ENCODE assay signal across 8 cellular contexts in genomic region chr5:145347026-145347616, GRCh38.
A peak's percentile ranks its signal among the peaks of the same experiment; 100 is the strongest.
DNase-seq lines count a peak whose midpoint lies in the region; ATAC-seq, FAIRE-seq and TF ChIP-seq lines count a peak whose summit lies in the region.

No MANE protein-coding gene starts in this region.

- FAIRE-seq in H54 (lab: Jason Lieb, UNC) = peak; percentile 97

- H3K27ac ChIP-seq in DOHH2 (ENCODE audit: low read depth, low read length) (no peak overlapping the region), OCI-LY7 (ENCODE audit: low read depth, low read length, poor library complexity, severe bottlenecking) (no peak overlapping the region), thoracic aorta (no peak overlapping the region)

- BruUV-seq in OCI-LY7 (replicated peaks; lab: Mats Ljungman, UMichigan) = no TSS peak

- H3K9me3 ChIP-seq in DOHH2 (ENCODE audit: control insufficient read depth, insufficient read depth, low read length) (no peaks in the 10 kb centered on the region), OCI-LY7 (ENCODE audit: low read length) (no peaks in the 10 kb centered on the region), thoracic aorta (no peaks in the 10 kb centered on the region)

- H3K79me2 ChIP-seq in DOHH2 (ENCODE audit: control insufficient read depth, low read length) (no peaks in the 10 kb centered on the region), OCI-LY7 (ENCODE audit: insufficient read depth, low read depth, low read length) (no peaks in the 10 kb centered on the region)

- H3K36me3 ChIP-seq in DOHH2 (ENCODE audit: control insufficient read depth, low read length) (no peaks in the 10 kb centered on the region), OCI-LY7 (ENCODE audit: insufficient read depth, low read length) (no peaks in the 10 kb centered on the region), thoracic aorta (no peaks in the 10 kb centered on the region)

- no peaks in the 10 kb centered on the region for H3K27me3 ChIP-seq in DOHH2 (ENCODE audit: control insufficient read depth, low read length)
- H3K27me3 ChIP-seq in thoracic aorta (replicated peaks; ENCODE audit: insufficient read depth) = no peaks in the 10 kb centered on the region

- H3K4me1 ChIP-seq in DOHH2 (ENCODE audit: control insufficient read depth, low read length) (no peaks in the 10 kb centered on the region), OCI-LY7 (ENCODE audit: insufficient read depth, low read length, poor library complexity, severe bottlenecking) (no peaks in the 10 kb centered on the region), thoracic aorta (ENCODE audit: control insufficient read depth in 1 of 2, low read depth in 2 of 2) (peaks cover 0 to 24% of the 10 kb centered on the region in 2 donors)

- DNase-seq in H54 (ENCODE audit: insufficient read length, low spot score) = no peak
- DNase-seq in OCI-LY7 (ENCODE audit: low spot score) = peak; percentile 2
- DNase-seq in fibroblast of mammary gland (ENCODE audit: low read depth) = peak; percentile 55
- no peak for DNase-seq in thoracic aorta (ENCODE audit: low spot score)
- no peak for DNase-seq in sciatic nerve (ENCODE audit: low spot score)

- no peak for ATAC-seq in thoracic aorta (ENCODE audit: insufficient number of reproducible peaks, low FRiP score, low read depth)
- no peak for ATAC-seq in sciatic nerve
- no peak for ATAC-seq in GM19328 (IDR thresholded peaks at IDR 0.05; ENCODE audit: unreplicated experiment)
- no peak for ATAC-seq in GM18861 (IDR thresholded peaks at IDR 0.05; ENCODE audit: unreplicated experiment)

- H3K9me2 ChIP-seq in DOHH2 (replicated peaks; ENCODE audit: control insufficient read depth, low read length) (no peaks in the 10 kb centered on the region), OCI-LY7 (ENCODE audit: insufficient read depth, low read length) (no peaks in the 10 kb centered on the region)

- H3K4me3 ChIP-seq in DOHH2 (ENCODE audit: low read length) (no peak overlapping the region), OCI-LY7 (ENCODE audit: low read depth, low read length, poor library complexity, severe bottlenecking) (no peak overlapping the region), fibroblast of mammary gland (ENCODE audit: control insufficient read depth, low read depth, low read length) (no peak overlapping the region), thoracic aorta (no peak overlapping the region)

- no peak overlapping the region for H2AFZ ChIP-seq in OCI-LY7 (ENCODE audit: low read length)

- H3K4me2 ChIP-seq in DOHH2 (ENCODE audit: low read length) (no peak overlapping the region), OCI-LY7 (ENCODE audit: low read length) (no peak overlapping the region)

- peak; percentile 47 for TF ChIP-seq CTCF in DOHH2 (IDR thresholded peaks at IDR 0.05; ENCODE audit: low read depth, low read length, poor library complexity, severe bottlenecking)
- peak; percentile 67 for TF ChIP-seq CTCF in OCI-LY7 (conservative IDR thresholded peaks at IDR 0.05; ENCODE audit: low read length)
- peak; percentile 79 for TF ChIP-seq CTCF in fibroblast of mammary gland (conservative IDR thresholded peaks at IDR 0.05; ENCODE audit: control insufficient read depth, insufficient read depth, low read depth, low read length)
- TF ChIP-seq CTCF in thoracic aorta (IDR thresholded peaks at IDR 0.05) = peak; percentile 18

- no peaks in the 10 kb centered on the region for H3F3A ChIP-seq in DOHH2 (ENCODE audit: control insufficient read depth, insufficient read depth)

- intact Hi-C loops in OCI-LY7 (cut with micrococcal nuclease; ENCODE audit: unreplicated experiment) = no loop called here
- intact Hi-C loops in sciatic nerve (cut with DNase I) = no loop called here

- CTCF ChIA-PET in OCI-LY7 (lab: Charles Lee; ENCODE audit: unreplicated experiment) = no interaction called here

- H4K20me1 ChIP-seq in DOHH2 (ENCODE audit: control insufficient read depth, insufficient read depth, low read depth, low read length) (no peaks in the 10 kb centered on the region), OCI-LY7 (ENCODE audit: insufficient read depth, low read length) (no peaks in the 10 kb centered on the region)

- POLR2A ChIA-PET in OCI-LY7 (lab: Charles Lee) = interaction anchor here (0.7 to 0.8 kb wide), 2 partner anchors 10 to 1086 kb away, joined by 3 read pairs; no protein-coding TSS in a partner anchor

- no peak for TF ChIP-seq POLR2A in H54 (IDR thresholded peaks at IDR 0.05; ENCODE audit: low read depth, low read length)

Comparison
In these comparisons a context has a peak if more than half of its experiments do, and no peak if none do; other contexts are left out.
1. CTCF ChIP-seq: peak in every context shown above with its lines; median percentile 79 in fibroblast of mammary gland; 67 in OCI-LY7; 47 in DOHH2; 18 in thoracic aorta.
2. DNase-seq: peak in OCI-LY7 (single experiment) and fibroblast of mammary gland (single experiment); none in H54 (single experiment), thoracic aorta (single experiment) and sciatic nerve (single experiment).